ENCODE assay signal across 8 cellular contexts in genomic region chr12:8698830-8699330, GRCh38. TPM values are rescaled to one million over a fixed set of nuclear protein-coding genes. Genes with fewer than 3 reads are reported as not detected.
DNase-seq lines count a peak whose midpoint lies in the region; ATAC-seq, FAIRE-seq and TF ChIP-seq lines count a peak whose summit lies in the region.

No MANE protein-coding gene starts in this region.

- H3K9ac ChIP-seq in HUES48 (ENCODE audit: low read depth, low read length): 0 out of 2 replicates have a peak overlapping the region, but pooled peaks have one; percentile 91
- H3K9ac ChIP-seq in mammary epithelial cell (ENCODE audit: insufficient read depth, low read length): peak overlapping the region; percentile 91

- H3K27me3 ChIP-seq in HUES48 (ENCODE audit: control insufficient read depth, insufficient read depth, low read length): no peaks in the 10 kb centered on the region
- H3K27me3 ChIP-seq in mammary epithelial cell (ENCODE audit: insufficient read depth, low read length): no peaks in the 10 kb centered on the region

- H3K9me3 ChIP-seq in A549 (no peaks in the 10 kb centered on the region), HUES48 (ENCODE audit: control insufficient read depth, insufficient read depth, low read length) (no peaks in the 10 kb centered on the region), mammary epithelial cell (replicated peaks; ENCODE audit: insufficient read depth, low read length) (no peaks in the 10 kb centered on the region), mesodermal cell (ENCODE audit: control insufficient read depth, low read length) (no peaks in the 10 kb centered on the region)

- TF ChIP-seq EP300 in A549 (IDR thresholded peaks at IDR 0.05): no peak

- CTCF ChIA-PET in A549 (lab: Yijun Ruan, JAX): no interaction called here
- CTCF ChIA-PET in mammary epithelial cell (lab: Charles Lee; ENCODE audit: low non-redundant PET): interaction anchor here (0.6 kb wide), 1 partner anchor 1056 kb away, joined by 3 read pairs; no protein-coding TSS in a partner anchor

- POLR2A ChIA-PET in A549 (lab: Yijun Ruan, JAX): no interaction called here

- no peak for ATAC-seq in A549
- ATAC-seq in GM18858 (IDR thresholded peaks at IDR 0.05; ENCODE audit: unreplicated experiment): no peak
- no peak for ATAC-seq in HG03039 (IDR thresholded peaks at IDR 0.05; ENCODE audit: unreplicated experiment)

- H3K27ac ChIP-seq in A549 (peak overlapping the region; percentile 89 to 96), HUES48 (ENCODE audit: low read depth, low read length) (peak overlapping the region; percentile 97), mammary epithelial cell (ENCODE audit: insufficient read depth, low read depth, low read length) (peak overlapping the region; percentile 83), mesodermal cell (ENCODE audit: low read depth, low read length, severe bottlenecking) (peak overlapping the region; percentile 89)

- DNase-seq in A549 (ENCODE audit: low read depth in 1 of 2, low spot score in 1 of 2): no peak
- DNase-seq in mammary epithelial cell: no peak
- no peak for DNase-seq in germinal center (ENCODE audit: low spot score)
- DNase-seq in GF-D8 (lab: John Stamatoyannopoulos, UW): no peak

- intact Hi-C loops in mammary epithelial cell (cut with micrococcal nuclease): loop anchor here (5.0 kb wide), 1 partner anchor 128 kb away; no protein-coding TSS in a partner anchor

- no peak for FAIRE-seq in A549 (lab: Jason Lieb, UNC)

- no peak for TF ChIP-seq POLR2A in A549 (IDR thresholded peaks at IDR 0.05; ENCODE audit: low read length)

- 25% methylated on average over 2 of the region's 2 CpGs for WGBS in A549 (ENCODE audit: missing lambda C conversion rate)
- 95% methylated on average over 2 of the region's 2 CpGs for WGBS in mammary epithelial cell (ENCODE audit: low coverage, missing lambda C conversion rate)
- WGBS in mesodermal cell (ENCODE audit: insufficient coverage in 2 of 2), 2 experiments: no CpG with 5 or more reads among the region's 2 CpGs

- peaks cover 55% of the 10 kb centered on the region for H3K79me2 ChIP-seq in mammary epithelial cell (ENCODE audit: insufficient read depth, low read length)

- no peak for TF ChIP-seq CTCF in A549 (IDR thresholded peaks at IDR 0.05)
- no peak for TF ChIP-seq CTCF in mammary epithelial cell (conservative IDR thresholded peaks at IDR 0.05 in 1 of 2, IDR thresholded peaks at IDR 0.05 in 1 of 2; ENCODE audit: extremely low read depth in 1 of 2, insufficient read depth in 1 of 2, low read depth in 1 of 2, low read length in 2 of 2)

- H3K4me3 ChIP-seq in A549 (peak overlapping the region; percentile 92), HUES48 (ENCODE audit: low read depth, low read length) (peak overlapping the region; percentile 96), mammary epithelial cell (replicated peaks in 1 of 3; ENCODE audit: insufficient read depth in 1 of 3, low read depth in 2 of 3, low read length in 3 of 3) (peak overlapping the region; percentile 97 to 98 (median 97)), mesodermal cell (ENCODE audit: extremely low read depth, insufficient read depth, low read length, poor library complexity, severe bottlenecking) (peak overlapping the region; percentile 83)

- H2AFZ ChIP-seq in mammary epithelial cell (ENCODE audit: low read depth, low read length): peak overlapping the region; percentile 99

- H3K4me2 ChIP-seq in A549: peak overlapping the region; percentile 96
- peak overlapping the region; percentile 90 for H3K4me2 ChIP-seq in mammary epithelial cell (ENCODE audit: insufficient read depth, low read depth, low read length)

- BruUV-seq in mammary epithelial cell (replicated peaks; lab: Mats Ljungman, UMichigan): TSS peak; percentile 20

- TF ChIP-seq RAD21 in A549 (conservative IDR thresholded peaks at IDR 0.05 in 1 of 2, IDR thresholded peaks at IDR 0.05 in 1 of 2): no peak

- peaks cover 10% of the 10 kb centered on the region; the same call in 2 of the 3 replicates for H3K4me1 ChIP-seq in A549
- H3K4me1 ChIP-seq in HUES48 (ENCODE audit: control insufficient read depth, insufficient read depth, low read length): peaks cover 28% of the 10 kb centered on the region
- peaks cover 9% of the 10 kb centered on the region for H3K4me1 ChIP-seq in mammary epithelial cell (ENCODE audit: insufficient read depth, low read length)
- H3K4me1 ChIP-seq in mesodermal cell (ENCODE audit: control insufficient read depth, insufficient read depth, low read length, poor library complexity, severe bottlenecking): peaks cover 18% of the 10 kb centered on the region

- H3K36me3 ChIP-seq in HUES48 (ENCODE audit: control insufficient read depth, insufficient read depth, low read length) (peaks cover 19% of the 10 kb centered on the region), mammary epithelial cell (ENCODE audit: insufficient read depth, low read length) (no peaks in the 10 kb centered on the region), mesodermal cell (ENCODE audit: control insufficient read depth, insufficient read depth, low read length) (peaks cover 15% of the 10 kb centered on the region)

- dilution Hi-C loops in mammary epithelial cell (cut with HindIII; ENCODE audit: low sequenced_read_pairs): no loop called here

- in situ Hi-C loops in mammary epithelial cell (cut with MboI; ENCODE audit: low sequenced_read_pairs in 2 of 2): no loop called here

- H4K20me1 ChIP-seq in mammary epithelial cell (ENCODE audit: insufficient read depth, low read length): no peaks in the 10 kb centered on the region

TF ChIP-seq in A549, 52 proteins besides CTCF, POLR2A, EP300 and RAD21 (continues in another document):
- TF ChIP-seq SMC3 (IDR thresholded peaks at IDR 0.05) (no peak), PHF8 (IDR thresholded peaks at IDR 0.05; ENCODE audit: borderline replicate concordance, low read depth) (no peak), BCL3 (IDR thresholded peaks at IDR 0.05) (no peak), TFCP2L1 (CRISPR knock-in tag; IDR thresholded peaks at IDR 0.05) (no peak), USF2 (IDR thresholded peaks at IDR 0.05) (no peak), ATOH8 (CRISPR knock-in tag; IDR thresholded peaks at IDR 0.05; ENCODE audit: low read depth) (no peak), CBX8 (IDR thresholded peaks at IDR 0.05) (no peak), KDM1A (IDR thresholded peaks at IDR 0.05; ENCODE audit: low read depth) (no peak), ZFP36 (IDR thresholded peaks at IDR 0.05; ENCODE audit: borderline replicate concordance, partially characterized antibody) (no peak), PBX3 (IDR thresholded peaks at IDR 0.05) (no peak), RARB (CRISPR knock-in tag; IDR thresholded peaks at IDR 0.05) (no peak), HOXB13 (CRISPR knock-in tag; IDR thresholded peaks at IDR 0.05; ENCODE audit: low read depth) (no peak)

RNA-seq across cellular contexts. Expression of gene RIMKLB, which starts 1.1 kb away (rescaled TPM):
- 28.2 and 43.8 TPM in 2 replicates for polyA plus RNA-seq in A549 (2011; rRNA removed)
- polyA plus RNA-seq in A549 (2012; cell fraction: cytosol; rRNA removed): 15.0 and 15.4 TPM in 2 replicates
- polyA plus RNA-seq in A549 (2012; cell fraction: nucleus; rRNA removed): 21.9 and 35.6 TPM in 2 replicates
- polyA plus RNA-seq in A549 (2017; fragmentation: RNase III; extraction: RNeasy Plus Mini Kit Qiagen cat#74134 plus additional on column Dnase treatment): 20.8 to 24.8 TPM (median 21.0 TPM) in 3 replicates
- polyA minus RNA-seq in A549 (2011; rRNA and poly(A)+ RNA removed): 22.8 and 24.8 TPM in 2 replicates
- total RNA-seq in mammary epithelial cell: 10 to 100 TPM; 27.2 to 30.2 TPM
- 12.9 TPM for polyA plus RNA-seq in mammary epithelial cell
- polyA minus RNA-seq in mammary epithelial cell: 34.4 TPM
- polyA plus RNA-seq in mesodermal cell (2013, experiment 1 of 2): 35.8 TPM
- polyA plus RNA-seq in mesodermal cell (2013, experiment 2 of 2): 36.5 TPM

RNA-seq across cellular contexts. Expression of gene MFAP5, which starts 36.3 kb away (rescaled TPM):
- 0.40 and 0.48 TPM in 2 replicates for polyA plus RNA-seq in A549 (2011; rRNA removed)
- polyA plus RNA-seq in A549 (2012; cell fraction: cytosol; rRNA removed): 0.13 and 0.16 TPM in 2 replicates
- 0.07 and 0.28 TPM in 2 replicates for polyA plus RNA-seq in A549 (2012; cell fraction: nucleus; rRNA removed)
- 0.15 to 0.41 TPM (median 0.40 TPM) in 3 replicates for polyA plus RNA-seq in A549 (2017; fragmentation: RNase III; extraction: RNeasy Plus Mini Kit Qiagen cat#74134 plus additional on column Dnase treatment)
- not detected in 2 replicates for polyA minus RNA-seq in A549 (2011; rRNA and poly(A)+ RNA removed)
- total RNA-seq in mammary epithelial cell: 1 to 10 TPM; 2.4 to 7.5 TPM
- 17.7 TPM for polyA plus RNA-seq in mammary epithelial cell
- polyA minus RNA-seq in mammary epithelial cell: 31.9 TPM
- 7.9 TPM for polyA plus RNA-seq in mesodermal cell (2013, experiment 1 of 2)
- polyA plus RNA-seq in mesodermal cell (2013, experiment 2 of 2): 9.7 TPM

Comparison
In these comparisons a context has a peak if more than half of its experiments do, and no peak if none do; other contexts are left out.
1. RNA of gene MFAP5, which starts 36.3 kb away (polyA plus RNA-seq): 17.7 TPM in mammary epithelial cell (single experiment); 0.07 to 0.48 TPM in A549; every median in the first group is over 10 times any median in the second.
2. Peak in every context shown above with its lines, with median percentiles within 50 percentile points of each other: H3K27ac ChIP-seq and H3K4me3 ChIP-seq.